ENCODE assay signal across 10 cellular contexts in genomic region chr12:75812341-75813018, GRCh38.
DNase-seq lines count a peak whose midpoint lies in the region; ATAC-seq and TF ChIP-seq lines count a peak whose summit lies in the region.
"Had no signal": no experiment of that assay in that cellular context is flagged by ENCODE, and none has a peak within 500 bp of the region (broad histone marks: within the 10 kb centered on the region; RNA-seq: fewer than 3 reads in every experiment).

No MANE protein-coding gene starts in this region.

- H3K4me3 Mint-ChIP-seq in activated CD4-positive, alpha-beta memory T cell treated with anti-CD3 and anti-CD28 coated beads, Interleukin-2, amount 10 ng/mL, durations not matched to agents 7 days and 5 days = no peak overlapping the region
- H3K4me3 Mint-ChIP-seq: activated B cell treated with CpG ODN at 0.5 μM for 24 hours had no signal

- no peaks in the 10 kb centered on the region for H3K36me3 ChIP-seq in left lung

- intact Hi-C loops in left lung (cut with DNase I) = no loop called here
- intact Hi-C loops in left cardiac atrium (cut with DNase I) = loop anchor here in 1 of 2 donors (10.0 kb wide), 1 partner anchor 222 kb away; the partner anchor contains the start of gene PHLDA1

- peak; percentile 85 for DNase-seq in DMS53 (lab: John Stamatoyannopoulos, UW)
- DNase-seq in RPMI8226 = peak; percentile 77
- DNase-seq in left lung = no peak
- DNase-seq in activated CD4-positive, alpha-beta memory T cell treated with anti-CD3 and anti-CD28 coated beads, Interleukin-2, amount 10 ng/mL, durations not matched to agents 7 days and 5 days = no peak
- DNase-seq in left cardiac atrium = no peak
- DNase-seq in activated T-cell treated with anti-CD3 and anti-CD28 coated beads for 4 hours = no peak
- DNase-seq: activated B cell treated with CpG ODN at 0.5 μM for 24 hours; stimulated activated CD8-positive, alpha-beta memory T cell treated with anti-CD3 and anti-CD28 coated beads, Interleukin-4, amount 100 ng/mL, for 48 hours had no signal

- peaks cover 12% of the 10 kb centered on the region for H3K9me3 Mint-ChIP-seq in activated CD4-positive, alpha-beta memory T cell treated with anti-CD3 and anti-CD28 coated beads, Interleukin-2, amount 10 ng/mL, durations not matched to agents 7 days and 5 days

- H3K4me1 Mint-ChIP-seq in activated CD4-positive, alpha-beta memory T cell treated with anti-CD3 and anti-CD28 coated beads, Interleukin-2, amount 10 ng/mL, durations not matched to agents 7 days and 5 days = peaks cover 24% of the 10 kb centered on the region

- H3K27ac ChIP-seq in left lung = no peak overlapping the region

- H3K27ac Mint-ChIP-seq in activated CD4-positive, alpha-beta memory T cell treated with anti-CD3 and anti-CD28 coated beads, Interleukin-2, amount 10 ng/mL, durations not matched to agents 7 days and 5 days = no peak overlapping the region
- H3K27ac Mint-ChIP-seq: activated B cell treated with CpG ODN at 0.5 μM for 24 hours had no signal

- H3K36me3 Mint-ChIP-seq in activated CD4-positive, alpha-beta memory T cell treated with anti-CD3 and anti-CD28 coated beads, Interleukin-2, amount 10 ng/mL, durations not matched to agents 7 days and 5 days (ENCODE audit: low read depth) = no peaks in the 10 kb centered on the region

- TF ChIP-seq CTCF in left lung (IDR thresholded peaks at IDR 0.05) = no peak

- H3K4me3 ChIP-seq in left lung = no peak overlapping the region

- H3K27me3 Mint-ChIP-seq in activated CD4-positive, alpha-beta memory T cell treated with anti-CD3 and anti-CD28 coated beads, Interleukin-2, amount 10 ng/mL, durations not matched to agents 7 days and 5 days = no peaks in the 10 kb centered on the region
- H3K27me3 Mint-ChIP-seq: activated B cell treated with CpG ODN at 0.5 μM for 24 hours had no signal

- peak; percentile 48 for ATAC-seq in HG02571 (IDR thresholded peaks at IDR 0.05; ENCODE audit: unreplicated experiment)
- ATAC-seq in left lung = peak; percentile 43
- ATAC-seq in HG02642 (IDR thresholded peaks at IDR 0.05; ENCODE audit: poor library complexity, unreplicated experiment) = no peak
- no peak for ATAC-seq in left cardiac atrium

- CTCF ChIA-PET in activated CD4-positive, alpha-beta memory T cell treated with anti-CD3 and anti-CD28 coated beads, Interleukin-2, amount 10 ng/mL, durations not matched to agents 7 days and 5 days (lab: Charles Lee) = no interaction called here

- no peaks in the 10 kb centered on the region for H3K27me3 ChIP-seq in left lung

- POLR2A ChIA-PET in activated CD4-positive, alpha-beta memory T cell treated with anti-CD3 and anti-CD28 coated beads, Interleukin-2, amount 10 ng/mL, durations not matched to agents 7 days and 5 days (lab: Charles Lee) = interaction anchor here (0.5 to 1.2 kb wide), 2 partner anchors 109 to 220 kb away, joined by 3 read pairs; partner anchors contain the start of gene PHLDA1

- H3K4me1 ChIP-seq in left lung = no peaks in the 10 kb centered on the region

- H3K9me3 ChIP-seq in left lung = no peaks in the 10 kb centered on the region

Comparison
In these comparisons a context has a peak if more than half of its experiments do, and no peak if none do; other contexts are left out.
1. DNase-seq: peak in DMS53 (single experiment) and RPMI8226 (single experiment); none in left lung (0 of 2), activated CD4-positive, alpha-beta memory T cell treated with anti-CD3 and anti-CD28 coated beads, Interleukin-2, amount 10 ng/mL, durations not matched to agents 7 days and 5 days (single experiment), left cardiac atrium (single experiment) and activated T-cell treated with anti-CD3 and anti-CD28 coated beads for 4 hours (single experiment).
2. ATAC-seq: peak in HG02571 (single experiment) and left lung (single experiment); none in HG02642 (single experiment) and left cardiac atrium (0 of 2).